Comparison of ENCODE assay signal across 3 cellular contexts in genomic region chr12:55925371-55925770, GRCh38.
TF ChIP-seq lines count a peak whose summit lies in the region.

No MANE protein-coding gene starts in this region.

TF ChIP-seq in SK-N-SH, 30 proteins besides CTCF, POLR2A, EP300 and RAD21 (continues in another document):
- TF ChIP-seq RXRA (IDR thresholded peaks at IDR 0.05; ENCODE audit: borderline replicate concordance, low read depth) (no peak), EZH2phosphoT487 (IDR thresholded peaks at IDR 0.05; ENCODE audit: borderline replicate concordance, low read depth) (no peak), YY1 (IDR thresholded peaks at IDR 0.05; ENCODE audit: low read depth) (no peak), USF1 (IDR thresholded peaks at IDR 0.05; ENCODE audit: borderline replicate concordance, low read depth) (no peak), ELF1 (IDR thresholded peaks at IDR 0.05) (no peak), CHD2 (IDR thresholded peaks at IDR 0.05; ENCODE audit: low read length, partially characterized antibody) (no peak), REST (IDR thresholded peaks at IDR 0.05; ENCODE audit: low read depth, low read length) (no peak), FOXM1 (IDR thresholded peaks at IDR 0.05; ENCODE audit: low read depth) (no peak), FOXJ3 (CRISPR knock-in tag; IDR thresholded peaks at IDR 0.05) (no peak), GABPA (IDR thresholded peaks at IDR 0.05; ENCODE audit: low read depth) (no peak), RCOR1 (IDR thresholded peaks at IDR 0.05; ENCODE audit: low read length) (no peak), POLR2AphosphoS5 (IDR thresholded peaks at IDR 0.05; ENCODE audit: low read depth, low read length) (no peak), GATA2 (CRISPR knock-in tag; IDR thresholded peaks at IDR 0.05) (no peak)
- TF ChIP-seq, protein P1, sequence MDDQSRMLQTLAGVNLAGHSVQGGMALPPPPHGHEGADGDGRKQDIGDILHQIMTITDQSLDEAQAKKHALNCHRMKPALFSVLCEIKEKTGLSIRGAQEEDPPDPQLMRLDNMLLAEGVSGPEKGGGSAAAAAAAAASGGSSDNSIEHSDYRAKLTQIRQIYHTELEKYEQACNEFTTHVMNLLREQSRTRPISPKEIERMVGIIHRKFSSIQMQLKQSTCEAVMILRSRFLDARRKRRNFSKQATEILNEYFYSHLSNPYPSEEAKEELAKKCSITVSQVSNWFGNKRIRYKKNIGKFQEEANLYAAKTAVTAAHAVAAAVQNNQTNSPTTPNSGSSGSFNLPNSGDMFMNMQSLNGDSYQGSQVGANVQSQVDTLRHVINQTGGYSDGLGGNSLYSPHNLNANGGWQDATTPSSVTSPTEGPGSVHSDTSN (IDR thresholded peaks at IDR 0.05) = no peak
- TF ChIP-seq, protein P2, sequence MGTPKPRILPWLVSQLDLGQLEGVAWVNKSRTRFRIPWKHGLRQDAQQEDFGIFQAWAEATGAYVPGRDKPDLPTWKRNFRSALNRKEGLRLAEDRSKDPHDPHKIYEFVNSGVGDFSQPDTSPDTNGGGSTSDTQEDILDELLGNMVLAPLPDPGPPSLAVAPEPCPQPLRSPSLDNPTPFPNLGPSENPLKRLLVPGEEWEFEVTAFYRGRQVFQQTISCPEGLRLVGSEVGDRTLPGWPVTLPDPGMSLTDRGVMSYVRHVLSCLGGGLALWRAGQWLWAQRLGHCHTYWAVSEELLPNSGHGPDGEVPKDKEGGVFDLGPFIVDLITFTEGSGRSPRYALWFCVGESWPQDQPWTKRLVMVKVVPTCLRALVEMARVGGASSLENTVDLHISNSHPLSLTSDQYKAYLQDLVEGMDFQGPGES (IDR thresholded peaks at IDR 0.05; ENCODE audit: low read depth, low read length) = no peak

TF ChIP-seq in SK-N-SH treated with all-trans-retinoic acid at 6 μM for 48 hours, 23 proteins besides CTCF, POLR2A, EP300 and RAD21:
- TF ChIP-seq PPARA (CRISPR knock-in tag; IDR thresholded peaks at IDR 0.05; ENCODE audit: borderline replicate concordance) = no peak

TF ChIP-seq in K562, 482 proteins besides CTCF, POLR2A, EP300 and RAD21:
- TF ChIP-seq C11orf30 (IDR thresholded peaks at IDR 0.05; ENCODE audit: low read depth) = peak; percentile 40; the same call in 1 of the 2 replicates
- TF ChIP-seq ZBTB1 (CRISPR knock-in tag; IDR thresholded peaks at IDR 0.05; ENCODE audit: borderline replicate concordance, low read depth) = no peak
- TF ChIP-seq KLF10 (CRISPR knock-in tag; IDR thresholded peaks at IDR 0.05) = no peak
- peak; percentile 84 for TF ChIP-seq ZSCAN32 (CRISPR knock-in tag; IDR thresholded peaks at IDR 0.05)
- peak in 1 of 2 experiments; percentile 55; a peak in 2 of 4 replicates for TF ChIP-seq TRIM24 (IDR thresholded peaks at IDR 0.05)
- no peak for TF ChIP-seq SRSF7 (optimal IDR thresholded peaks at IDR 0.05; ENCODE audit: low read depth, low read length)
- TF ChIP-seq, protein P3, sequence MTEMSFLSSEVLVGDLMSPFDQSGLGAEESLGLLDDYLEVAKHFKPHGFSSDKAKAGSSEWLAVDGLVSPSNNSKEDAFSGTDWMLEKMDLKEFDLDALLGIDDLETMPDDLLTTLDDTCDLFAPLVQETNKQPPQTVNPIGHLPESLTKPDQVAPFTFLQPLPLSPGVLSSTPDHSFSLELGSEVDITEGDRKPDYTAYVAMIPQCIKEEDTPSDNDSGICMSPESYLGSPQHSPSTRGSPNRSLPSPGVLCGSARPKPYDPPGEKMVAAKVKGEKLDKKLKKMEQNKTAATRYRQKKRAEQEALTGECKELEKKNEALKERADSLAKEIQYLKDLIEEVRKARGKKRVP (CRISPR knock-in tag; IDR thresholded peaks at IDR 0.05) = peak; percentile 85
- peak; percentile 48 for TF ChIP-seq EP400 (IDR thresholded peaks at IDR 0.05)
- TF ChIP-seq ZNF316 (IDR thresholded peaks at IDR 0.05) = peak; percentile 52; the same call in 1 of the 2 replicates
- no peak for TF ChIP-seq KAT7 (CRISPR knock-in tag; IDR thresholded peaks at IDR 0.05; ENCODE audit: borderline replicate concordance)
- 0 out of 2 replicates have a peak, but pooled peaks have one; percentile 46 for TF ChIP-seq ATF7 (IDR thresholded peaks at IDR 0.05)
- TF ChIP-seq CEBPB (tag; IDR thresholded peaks at IDR 0.05) = peak; percentile 90
- TF ChIP-seq, protein P4, sequence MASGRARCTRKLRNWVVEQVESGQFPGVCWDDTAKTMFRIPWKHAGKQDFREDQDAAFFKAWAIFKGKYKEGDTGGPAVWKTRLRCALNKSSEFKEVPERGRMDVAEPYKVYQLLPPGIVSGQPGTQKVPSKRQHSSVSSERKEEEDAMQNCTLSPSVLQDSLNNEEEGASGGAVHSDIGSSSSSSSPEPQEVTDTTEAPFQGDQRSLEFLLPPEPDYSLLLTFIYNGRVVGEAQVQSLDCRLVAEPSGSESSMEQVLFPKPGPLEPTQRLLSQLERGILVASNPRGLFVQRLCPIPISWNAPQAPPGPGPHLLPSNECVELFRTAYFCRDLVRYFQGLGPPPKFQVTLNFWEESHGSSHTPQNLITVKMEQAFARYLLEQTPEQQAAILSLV (tag; IDR thresholded peaks at IDR 0.05) = peak; percentile 90
- TF ChIP-seq CEBPG (CRISPR knock-in tag; IDR thresholded peaks at IDR 0.05) = peak; percentile 87
- peak; percentile 95 to 96 for TF ChIP-seq CEBPG (tag; conservative IDR thresholded peaks at IDR 0.05 in 1 of 2, IDR thresholded peaks at IDR 0.05 in 1 of 2)
- TF ChIP-seq POLR3A (IDR thresholded peaks at IDR 0.05; ENCODE audit: borderline replicate concordance, extremely low read depth, insufficient read depth, insufficient read length) = no peak
- 0 out of 2 replicates have a peak, but pooled peaks have one; percentile 18 for TF ChIP-seq JUND (IDR thresholded peaks at IDR 0.05; ENCODE audit: borderline replicate concordance, low read depth, low read length)
- no peak for TF ChIP-seq JUND (tag; IDR thresholded peaks at IDR 0.05; ENCODE audit: borderline replicate concordance, low read depth, low read length)
- TF ChIP-seq KLF6 (CRISPR knock-in tag; IDR thresholded peaks at IDR 0.05; ENCODE audit: borderline replicate concordance) = no peak
- peak; percentile 94 for TF ChIP-seq ATF3 (IDR thresholded peaks at IDR 0.05)
- no peak for TF ChIP-seq ATF3 (CRISPR knock-in tag; conservative IDR thresholded peaks at IDR 0.05)
- TF ChIP-seq, protein P5, sequence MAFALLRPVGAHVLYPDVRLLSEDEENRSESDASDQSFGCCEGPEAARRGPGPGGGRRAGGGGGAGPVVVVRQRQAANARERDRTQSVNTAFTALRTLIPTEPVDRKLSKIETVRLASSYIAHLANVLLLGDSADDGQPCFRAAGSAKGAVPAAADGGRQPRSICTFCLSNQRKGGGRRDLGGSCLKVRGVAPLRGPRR (CRISPR knock-in tag; IDR thresholded peaks at IDR 0.05) = no peak
- TF ChIP-seq TAL1 (IDR thresholded peaks at IDR 0.05) = 0 out of 2 replicates have a peak, but pooled peaks have one; percentile 4
- no peak for TF ChIP-seq RBBP5 (IDR thresholded peaks at IDR 0.05; ENCODE audit: borderline replicate concordance, insufficient read depth, low read length, poor library complexity, severe bottlenecking)
- no peak for TF ChIP-seq DNMT1 (IDR thresholded peaks at IDR 0.05)
TF ChIP-seq in K562: peak in this region for 13.
